22 cellular contexts compared by ENCODE assay signal in genomic region chr18:36300211-36300610, GRCh38. TPM values are rescaled to one million over a fixed set of nuclear protein-coding genes. Genes with fewer than 3 reads are reported as not detected.
"Had no signal": no experiment of that assay in that cellular context is flagged by ENCODE, and none has a peak within 500 bp of the region (broad histone marks: within the 10 kb centered on the region; RNA-seq: fewer than 3 reads in every experiment).

No MANE protein-coding gene starts in this region.

- H3K36me3 Mint-ChIP-seq: immature natural killer cell; natural killer cell; stimulated activated naive B cell treated with anti-CD40 and anti-IgM and Interleukin-4, amounts not matched to agents 10 μg/mL and 1 μg/mL and 100 μg/mL, for 72 hours had no signal

- DNase-seq: cortex of kidney; dorsolateral prefrontal cortex; effector memory CD4-positive, alpha-beta T cell; gastrocnemius medialis; immature natural killer cell; left colon; mammary epithelial cell; mucosa of descending colon; natural killer cell; stimulated activated CD4-positive, alpha-beta T cell treated with anti-CD3 and anti-CD28 coated beads, Interleukin-2, amount 100 ng/mL, for 24 hours; stimulated activated CD4-positive, alpha-beta T cell treated with anti-CD3 and anti-CD28 coated beads, Interleukin-4, amount 100 ng/mL, for 4 hours; stimulated activated naive B cell treated with anti-CD40 and anti-IgM and Interleukin-4, amounts not matched to agents 10 μg/mL and 1 μg/mL and 100 μg/mL, for 72 hours; stimulated activated naive CD8-positive, alpha-beta T cell treated with anti-CD3 and anti-CD28 coated beads, Interleukin-15, amount 100 ng/mL, for 72 hours; testis had no signal

- ATAC-seq: esophagus mucosa; gastrocnemius medialis; left colon; mucosa of descending colon; natural killer cell; sciatic nerve; stimulated activated naive B cell treated with anti-CD40 and anti-IgM and Interleukin-4, amounts not matched to agents 10 μg/mL and 1 μg/mL and 100 μg/mL, for 72 hours; stimulated activated naive CD8-positive, alpha-beta T cell treated with anti-CD3 and anti-CD28 coated beads, Interleukin-15, amount 100 ng/mL, for 72 hours had no signal

- H3K9me3 ChIP-seq: gastrocnemius medialis, mucosa of descending colon, prostate gland, testis, tibial nerve had no signal

- H3K9me3 Mint-ChIP-seq: central memory CD8-positive, alpha-beta T cell; immature natural killer cell; natural killer cell; stimulated activated naive B cell treated with anti-CD40 and anti-IgM and Interleukin-4, amounts not matched to agents 10 μg/mL and 1 μg/mL and 100 μg/mL, for 72 hours; stimulated activated naive CD8-positive, alpha-beta T cell treated with anti-CD3 and anti-CD28 coated beads, Interleukin-15, amount 100 ng/mL, for 72 hours had no signal

- H3K4me3 Mint-ChIP-seq: central memory CD8-positive, alpha-beta T cell; natural killer cell; stimulated activated naive B cell treated with anti-CD40 and anti-IgM and Interleukin-4, amounts not matched to agents 10 μg/mL and 1 μg/mL and 100 μg/mL, for 72 hours; stimulated activated naive CD8-positive, alpha-beta T cell treated with anti-CD3 and anti-CD28 coated beads, Interleukin-15, amount 100 ng/mL, for 72 hours had no signal

- H3K79me2 ChIP-seq: parathyroid adenoma had no signal

- H3K4me3 ChIP-seq: gastrocnemius medialis, mucosa of descending colon, prostate gland, testis, tibial nerve had no signal

- H3K4me1 Mint-ChIP-seq: central memory CD8-positive, alpha-beta T cell; natural killer cell; stimulated activated naive B cell treated with anti-CD40 and anti-IgM and Interleukin-4, amounts not matched to agents 10 μg/mL and 1 μg/mL and 100 μg/mL, for 72 hours; stimulated activated naive CD8-positive, alpha-beta T cell treated with anti-CD3 and anti-CD28 coated beads, Interleukin-15, amount 100 ng/mL, for 72 hours had no signal

- FAIRE-seq: endometrium, keratinocyte had no signal

- H3K27ac ChIP-seq: dorsolateral prefrontal cortex, parathyroid adenoma, prostate gland, testis, tibial nerve had no signal

- H3K9ac ChIP-seq: parathyroid adenoma had no signal

- H3K27me3 ChIP-seq: gastrocnemius medialis, testis had no signal

- H2AFZ ChIP-seq: parathyroid adenoma had no signal

- H3K36me3 ChIP-seq: gastrocnemius medialis, prostate gland, tibial nerve had no signal

- H3K27ac Mint-ChIP-seq: immature natural killer cell; natural killer cell; stimulated activated naive B cell treated with anti-CD40 and anti-IgM and Interleukin-4, amounts not matched to agents 10 μg/mL and 1 μg/mL and 100 μg/mL, for 72 hours had no signal

RNA-seq across cellular contexts. Expression of gene FHOD3, which starts 2.7 kb away (rescaled TPM):
- total RNA-seq: natural killer cell had no signal
- polyA plus RNA-seq: immature natural killer cell had no signal
